In genomic region chrX:112678831-112679230, GRCh38 we compare ENCODE assay signal across 9 cellular contexts. TPM values are rescaled to one million over a fixed set of nuclear protein-coding genes. Genes with fewer than 3 reads are reported as not detected.
DNase-seq lines count a peak whose midpoint lies in the region; ATAC-seq, FAIRE-seq and TF ChIP-seq lines count a peak whose summit lies in the region.
"Had no signal": no experiment of that assay in that cellular context is flagged by ENCODE, and none has a peak within 500 bp of the region (broad histone marks: within the 10 kb centered on the region; RNA-seq: fewer than 3 reads in every experiment).

No MANE protein-coding gene starts in this region.

- H3K36me3 ChIP-seq in CD8-positive, alpha-beta T cell (ENCODE audit: insufficient read depth, low read length), result no peaks in the 10 kb centered on the region
- no peaks in the 10 kb centered on the region for H3K36me3 ChIP-seq in spleen

- H3K27me3 Mint-ChIP-seq in CD8-positive, alpha-beta T cell (ENCODE audit: low read depth), result no peaks in the 10 kb centered on the region
- no peaks in the 10 kb centered on the region for H3K27me3 Mint-ChIP-seq in activated T-helper 2 cell treated with anti-CD3 and anti-CD28 coated beads, Interferon-gamma antibody, Interleukin-2, Interleukin-4, amounts not matched to agents 10 μg/mL and 5 μg/mL and 100 μg/mL, durations not matched to agents 14 hours and 24 hours and 36 hours (ENCODE audit: low read depth)

- H3K27ac ChIP-seq in CD8-positive, alpha-beta T cell (ENCODE audit: low read depth, low read length), result peak overlapping the region; percentile 47
- H3K27ac ChIP-seq in spleen, result peak overlapping the region in 4 of 8 donors; percentile 68 to 73 (median 70)

- ATAC-seq in CD8-positive, alpha-beta T cell, result peak; percentile 27
- ATAC-seq in GM19438 (IDR thresholded peaks at IDR 0.05; ENCODE audit: low read depth, unreplicated experiment) (peak; percentile 67), HG03097 (IDR thresholded peaks at IDR 0.05; ENCODE audit: low FRiP score, unreplicated experiment) (peak; percentile 50)

- H3K27me3 ChIP-seq in CD8-positive, alpha-beta T cell (ENCODE audit: insufficient read depth, low read length), result no peaks in the 10 kb centered on the region
- no peaks in the 10 kb centered on the region for H3K27me3 ChIP-seq in spleen (replicated peaks in 1 of 7)

- H3K4me3 ChIP-seq in CD8-positive, alpha-beta T cell (ENCODE audit: low read depth, low read length), result no peak overlapping the region
- peak overlapping the region in 2 of 8 donors; percentile 20 to 68 for H3K4me3 ChIP-seq in spleen

- H3K36me3 Mint-ChIP-seq in CD8-positive, alpha-beta T cell, result no peaks in the 10 kb centered on the region
- no peaks in the 10 kb centered on the region for H3K36me3 Mint-ChIP-seq in activated T-helper 2 cell treated with anti-CD3 and anti-CD28 coated beads, Interferon-gamma antibody, Interleukin-2, Interleukin-4, amounts not matched to agents 10 μg/mL and 5 μg/mL and 100 μg/mL, durations not matched to agents 14 hours and 24 hours and 36 hours (ENCODE audit: low read depth)

- FAIRE-seq in HTR-8/SVneo (lab: Jason Lieb, UNC), result no peak

- H3K9me3 ChIP-seq in CD8-positive, alpha-beta T cell (ENCODE audit: low read length), result no peaks in the 10 kb centered on the region
- H3K9me3 ChIP-seq in spleen, result no peaks in the 10 kb centered on the region

- POLR2A ChIA-PET in CD8-positive, alpha-beta T cell (lab: Charles Lee), result no interaction called here
- POLR2A ChIA-PET in HEK293T (lab: Yijun Ruan, JAX), result no interaction called here

- intact Hi-C loops in CD8-positive, alpha-beta T cell (cut with DNase I, micrococcal nuclease), result loop anchor here (5.0 kb wide), 2 partner anchors 158 to 163 kb away; partner anchors contain the start of gene AMOT (in 1 of the 2)
- intact Hi-C loops in activated T-helper 2 cell treated with anti-CD3 and anti-CD28 coated beads, Interferon-gamma antibody, Interleukin-2, Interleukin-4, amounts not matched to agents 10 μg/mL and 5 μg/mL and 100 μg/mL, durations not matched to agents 14 hours and 24 hours and 36 hours (cut with micrococcal nuclease), result loop anchor here (2.0 to 10.0 kb wide), 2 partner anchors 34 to 166 kb away; partner anchors contain the start of gene AMOT
- intact Hi-C loops in spleen (cut with DNase I; ENCODE audit: low total_unique reads), result no loop called here

- peak overlapping the region; percentile 88 for H3K27ac Mint-ChIP-seq in CD8-positive, alpha-beta T cell
- peak overlapping the region; percentile 55 for H3K27ac Mint-ChIP-seq in activated T-helper 2 cell treated with anti-CD3 and anti-CD28 coated beads, Interferon-gamma antibody, Interleukin-2, Interleukin-4, amounts not matched to agents 10 μg/mL and 5 μg/mL and 100 μg/mL, durations not matched to agents 14 hours and 24 hours and 36 hours

- H3K9me3 Mint-ChIP-seq in CD8-positive, alpha-beta T cell, result no peaks in the 10 kb centered on the region
- no peaks in the 10 kb centered on the region for H3K9me3 Mint-ChIP-seq in activated T-helper 2 cell treated with anti-CD3 and anti-CD28 coated beads, Interferon-gamma antibody, Interleukin-2, Interleukin-4, amounts not matched to agents 10 μg/mL and 5 μg/mL and 100 μg/mL, durations not matched to agents 14 hours and 24 hours and 36 hours

- H3K4me3 Mint-ChIP-seq in CD8-positive, alpha-beta T cell, result peak overlapping the region; percentile 85
- peak overlapping the region; percentile 66 for H3K4me3 Mint-ChIP-seq in activated T-helper 2 cell treated with anti-CD3 and anti-CD28 coated beads, Interferon-gamma antibody, Interleukin-2, Interleukin-4, amounts not matched to agents 10 μg/mL and 5 μg/mL and 100 μg/mL, durations not matched to agents 14 hours and 24 hours and 36 hours (ENCODE audit: low read depth)

- H3K4me1 Mint-ChIP-seq in CD8-positive, alpha-beta T cell (ENCODE audit: low read depth), result peaks cover 38% of the 10 kb centered on the region
- peaks cover 29% of the 10 kb centered on the region for H3K4me1 Mint-ChIP-seq in activated T-helper 2 cell treated with anti-CD3 and anti-CD28 coated beads, Interferon-gamma antibody, Interleukin-2, Interleukin-4, amounts not matched to agents 10 μg/mL and 5 μg/mL and 100 μg/mL, durations not matched to agents 14 hours and 24 hours and 36 hours (ENCODE audit: low read depth)

- CTCF ChIA-PET in CD8-positive, alpha-beta T cell (lab: Charles Lee), result no interaction called here
- CTCF ChIA-PET in HEK293T (lab: Yijun Ruan, JAX), result no interaction called here

- peaks cover 27% of the 10 kb centered on the region for H3K4me1 ChIP-seq in CD8-positive, alpha-beta T cell (ENCODE audit: insufficient read depth, low read length)
- peaks cover 0 to 18% (median 10%) of the 10 kb centered on the region in 6 donors for H3K4me1 ChIP-seq in spleen

- no peak for TF ChIP-seq CTCF in CD8-positive, alpha-beta T cell (IDR thresholded peaks at IDR 0.05)
- no peak for TF ChIP-seq CTCF in spleen (IDR thresholded peaks at IDR 0.05 in 8 of 11, conservative IDR thresholded peaks at IDR 0.05 in 3 of 11)

- no peak for DNase-seq in CD8-positive, alpha-beta T cell
- no peak for DNase-seq in activated T-helper 2 cell treated with anti-CD3 and anti-CD28 coated beads, Interferon-gamma antibody, Interleukin-2, Interleukin-4, amounts not matched to agents 10 μg/mL and 5 μg/mL and 100 μg/mL, durations not matched to agents 14 hours and 24 hours and 36 hours (ENCODE audit: low spot score)
- DNase-seq in HTR-8/SVneo (ENCODE audit: insufficient read length, low spot score) (no peak), spleen (no peak), inferior parietal cortex (ENCODE audit: extremely low spot score) (no peak), HEK293T (ENCODE audit: extremely low spot score) (no peak)
- DNase-seq: OCI-M1 had no signal

- no peak for TF ChIP-seq POLR2A in spleen (IDR thresholded peaks at IDR 0.05)

TF ChIP-seq in HEK293T, 16 proteins besides CTCF, POLR2A, EP300 and RAD21:
- no peak for TF ChIP-seq BHLHE40 (IDR thresholded peaks at IDR 0.05; ENCODE audit: borderline replicate concordance)
- TF ChIP-seq, protein P1, sequence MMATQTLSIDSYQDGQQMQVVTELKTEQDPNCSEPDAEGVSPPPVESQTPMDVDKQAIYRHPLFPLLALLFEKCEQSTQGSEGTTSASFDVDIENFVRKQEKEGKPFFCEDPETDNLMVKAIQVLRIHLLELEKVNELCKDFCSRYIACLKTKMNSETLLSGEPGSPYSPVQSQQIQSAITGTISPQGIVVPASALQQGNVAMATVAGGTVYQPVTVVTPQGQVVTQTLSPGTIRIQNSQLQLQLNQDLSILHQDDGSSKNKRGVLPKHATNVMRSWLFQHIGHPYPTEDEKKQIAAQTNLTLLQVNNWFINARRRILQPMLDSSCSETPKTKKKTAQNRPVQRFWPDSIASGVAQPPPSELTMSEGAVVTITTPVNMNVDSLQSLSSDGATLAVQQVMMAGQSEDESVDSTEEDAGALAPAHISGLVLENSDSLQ (IDR thresholded peaks at IDR 0.05), result no peak
- TF ChIP-seq ARNT (IDR thresholded peaks at IDR 0.05), result no peak
- no peak for TF ChIP-seq FOXM1 (IDR thresholded peaks at IDR 0.05; ENCODE audit: borderline replicate concordance)
- TF ChIP-seq ELF4 (IDR thresholded peaks at IDR 0.05), result no peak
- no peak for TF ChIP-seq NFRKB (IDR thresholded peaks at IDR 0.05)
- no peak for TF ChIP-seq CTBP1 (IDR thresholded peaks at IDR 0.05; ENCODE audit: borderline replicate concordance)
- no peak for TF ChIP-seq SUZ12 (IDR thresholded peaks at IDR 0.05)
- no peak for TF ChIP-seq HDGF (IDR thresholded peaks at IDR 0.05; ENCODE audit: borderline replicate concordance)
- no peak for TF ChIP-seq ZNF384 (IDR thresholded peaks at IDR 0.05)

RNA-seq across cellular contexts. Expression of gene LHFPL1, which starts 0.9 kb away (rescaled TPM):
- total RNA-seq in CD8-positive, alpha-beta T cell, result not detected
- total RNA-seq in activated T-helper 2 cell treated with anti-CD3 and anti-CD28 coated beads, Interferon-gamma antibody, Interleukin-2, Interleukin-4, amounts not matched to agents 10 μg/mL and 5 μg/mL and 100 μg/mL, durations not matched to agents 14 hours and 24 hours and 36 hours, result not detected in 2 replicates
- total RNA-seq in spleen, result under 1 TPM in 4 of 7 donors, not detected in 3; 0.29 to 0.47 (median 0.43) TPM
- under 1 TPM; 0.05 to 0.29 (median 0.11) TPM for polyA plus RNA-seq in spleen
